Comparison of ENCODE assay signal across 2 cellular contexts in genomic region chr6:88166493-88166900, GRCh38.
TF ChIP-seq lines count a peak whose summit lies in the region.

No MANE protein-coding gene starts in this region.

TF ChIP-seq in GM12878, 131 proteins besides CTCF, POLR2A, EP300 and RAD21 (continues in another document):
- TF ChIP-seq EGR1 (IDR thresholded peaks at IDR 0.05; ENCODE audit: borderline replicate concordance in 1 of 2, low read depth in 2 of 2, low read length in 2 of 2) (peak in 1 of 2 experiments; percentile 68; a peak in 2 of 3 replicates), PAX5 (IDR thresholded peaks at IDR 0.05; ENCODE audit: borderline replicate concordance, low read depth, low read length) (no peak), NR2F1 (conservative IDR thresholded peaks at IDR 0.05) (peak; percentile 82), CUX1 (IDR thresholded peaks at IDR 0.05; ENCODE audit: insufficient replicate concordance, low read depth, low read length) (no peak), JUND (IDR thresholded peaks at IDR 0.05; ENCODE audit: low read depth, low read length) (no peak), CHD2 (IDR thresholded peaks at IDR 0.05; ENCODE audit: borderline replicate concordance, low read depth, low read length) (no peak), CEBPZ (IDR thresholded peaks at IDR 0.05; ENCODE audit: low read depth, low read length) (no peak), SMAD1 (IDR thresholded peaks at IDR 0.05; ENCODE audit: low read depth, partially characterized antibody) (no peak), ZNF217 (IDR thresholded peaks at IDR 0.05) (no peak), SRF (IDR thresholded peaks at IDR 0.05; ENCODE audit: low read depth in 2 of 2, low read length in 2 of 2) (no peak), KLF5 (IDR thresholded peaks at IDR 0.05; ENCODE audit: partially characterized antibody) (no peak), NFXL1 (IDR thresholded peaks at IDR 0.05; ENCODE audit: borderline replicate concordance) (no peak), BRCA1 (IDR thresholded peaks at IDR 0.05; ENCODE audit: low read depth, low read length) (no peak), SUZ12 (IDR thresholded peaks at IDR 0.05; ENCODE audit: unreplicated experiment) (no peak), ZNF384 (IDR thresholded peaks at IDR 0.05; ENCODE audit: borderline replicate concordance, low read depth, low read length) (no peak), FOXM1 (IDR thresholded peaks at IDR 0.05; ENCODE audit: low read depth, low read length) (no peak), NBN (IDR thresholded peaks at IDR 0.05) (peak; percentile 45), RFX5 (IDR thresholded peaks at IDR 0.05; ENCODE audit: low read depth, low read length) (no peak), NRF1 (conservative IDR thresholded peaks at IDR 0.05; ENCODE audit: low read depth, low read length) (no peak), MEF2B (IDR thresholded peaks at IDR 0.05; ENCODE audit: partially characterized antibody, poor library complexity, severe bottlenecking) (no peak), E2F4 (IDR thresholded peaks at IDR 0.05; ENCODE audit: low read depth, low read length) (no peak), ZNF274 (IDR thresholded peaks at IDR 0.05; ENCODE audit: insufficient read depth, insufficient read length) (no peak), HDGF (IDR thresholded peaks at IDR 0.05) (no peak), NR2C1 (IDR thresholded peaks at IDR 0.05) (peak; percentile 37; the same call in 1 of the 2 replicates), PML (IDR thresholded peaks at IDR 0.05; ENCODE audit: low read length) (no peak)

TF ChIP-seq in HepG2, 621 proteins besides CTCF, POLR2A, EP300 and RAD21 (continues in another document):
- TF ChIP-seq ZNF772 (CRISPR knock-in tag; IDR thresholded peaks at IDR 0.05) = no peak
- TF ChIP-seq ZBTB33 (CRISPR knock-in tag; IDR thresholded peaks at IDR 0.05) = no peak
- TF ChIP-seq ZFP91 (CRISPR knock-in tag; IDR thresholded peaks at IDR 0.05; ENCODE audit: borderline replicate concordance) = 0 out of 2 replicates have a peak, but pooled peaks have one; percentile 16
- no peak for TF ChIP-seq ZSCAN20 (CRISPR knock-in tag; IDR thresholded peaks at IDR 0.05; ENCODE audit: borderline replicate concordance)
- no peak for TF ChIP-seq SRY (CRISPR knock-in tag; IDR thresholded peaks at IDR 0.05)
- TF ChIP-seq CBX5 (CRISPR knock-in tag; IDR thresholded peaks at IDR 0.05; ENCODE audit: borderline replicate concordance) = no peak
- TF ChIP-seq KAT2B (IDR thresholded peaks at IDR 0.05; ENCODE audit: borderline replicate concordance, low read depth, low read length) = no peak
- no peak for TF ChIP-seq FOXC1 (CRISPR knock-in tag; IDR thresholded peaks at IDR 0.05; ENCODE audit: borderline replicate concordance)
- no peak for TF ChIP-seq HNRNPLL (IDR thresholded peaks at IDR 0.05; ENCODE audit: low read depth, low read length, poor library complexity, severe bottlenecking)
- no peak for TF ChIP-seq GATA4 (IDR thresholded peaks at IDR 0.05; ENCODE audit: borderline replicate concordance, low read depth)
- TF ChIP-seq XBP1 (CRISPR knock-in tag; IDR thresholded peaks at IDR 0.05) = no peak
- no peak for TF ChIP-seq MEIS2 (CRISPR knock-in tag; IDR thresholded peaks at IDR 0.05)
- TF ChIP-seq ZNF687 (CRISPR knock-in tag; IDR thresholded peaks at IDR 0.05) = peak; percentile 32
- TF ChIP-seq CHD4 (IDR thresholded peaks at IDR 0.05; ENCODE audit: borderline replicate concordance, low read length) = no peak
- TF ChIP-seq ARID3A (IDR thresholded peaks at IDR 0.05; ENCODE audit: low read depth, low read length) = no peak
- no peak for TF ChIP-seq MXI1 (IDR thresholded peaks at IDR 0.05; ENCODE audit: borderline replicate concordance, low read depth, low read length)
- TF ChIP-seq GZF1 (CRISPR knock-in tag; IDR thresholded peaks at IDR 0.05) = no peak
- no peak for TF ChIP-seq THAP8 (CRISPR knock-in tag; IDR thresholded peaks at IDR 0.05; ENCODE audit: borderline replicate concordance)
- peak; percentile 13; the same call in 1 of the 2 replicates for TF ChIP-seq RARA (CRISPR knock-in tag; IDR thresholded peaks at IDR 0.05)
- no peak for TF ChIP-seq CCDC6 (CRISPR knock-in tag; IDR thresholded peaks at IDR 0.05)
- no peak for TF ChIP-seq ZNF660 (CRISPR knock-in tag; IDR thresholded peaks at IDR 0.05; ENCODE audit: borderline replicate concordance, low read depth)
- no peak for TF ChIP-seq DDIT3 (CRISPR knock-in tag; IDR thresholded peaks at IDR 0.05)
- TF ChIP-seq KDM1A (CRISPR knock-in tag; IDR thresholded peaks at IDR 0.05) = no peak
- TF ChIP-seq RCOR2 (CRISPR knock-in tag; IDR thresholded peaks at IDR 0.05) = no peak
- 0 out of 2 replicates have a peak, but pooled peaks have one; percentile 24 for TF ChIP-seq TBX2 (CRISPR knock-in tag; IDR thresholded peaks at IDR 0.05; ENCODE audit: borderline replicate concordance)
- TF ChIP-seq ZNF496 (CRISPR knock-in tag; IDR thresholded peaks at IDR 0.05; ENCODE audit: insufficient replicate concordance) = no peak
- no peak for TF ChIP-seq IRF2 (CRISPR knock-in tag; IDR thresholded peaks at IDR 0.05)
- no peak for TF ChIP-seq ZMYM2 (CRISPR knock-in tag; IDR thresholded peaks at IDR 0.05)
- no peak for TF ChIP-seq PHF5A (CRISPR knock-in tag; IDR thresholded peaks at IDR 0.05; ENCODE audit: low read depth, unreplicated experiment)
- no peak for TF ChIP-seq RELA (CRISPR knock-in tag; IDR thresholded peaks at IDR 0.05)
- TF ChIP-seq BHLHE40 (IDR thresholded peaks at IDR 0.05; ENCODE audit: low read length) = no peak
- no peak for TF ChIP-seq TFAP4 (IDR thresholded peaks at IDR 0.05; ENCODE audit: borderline replicate concordance, low read depth)
- TF ChIP-seq MLLT10 (CRISPR knock-in tag; IDR thresholded peaks at IDR 0.05) = no peak
- TF ChIP-seq CBX2 (IDR thresholded peaks at IDR 0.05; ENCODE audit: low read depth, low read length) = no peak
- no peak for TF ChIP-seq CBX2 (CRISPR knock-in tag; IDR thresholded peaks at IDR 0.05; ENCODE audit: low read depth)
- no peak for TF ChIP-seq ZNF484 (CRISPR knock-in tag; IDR thresholded peaks at IDR 0.05; ENCODE audit: borderline replicate concordance, low read depth)
- no peak for TF ChIP-seq E2F2 (CRISPR knock-in tag; IDR thresholded peaks at IDR 0.05; ENCODE audit: borderline replicate concordance)
- peak; percentile 25; the same call in 1 of the 2 replicates for TF ChIP-seq EZH2 (conservative IDR thresholded peaks at IDR 0.05; ENCODE audit: low read depth, low read length)
- no peak for TF ChIP-seq NFKB2 (CRISPR knock-in tag; IDR thresholded peaks at IDR 0.05; ENCODE audit: borderline replicate concordance)
- TF ChIP-seq MXD1 (CRISPR knock-in tag; IDR thresholded peaks at IDR 0.05) = 0 out of 2 replicates have a peak, but pooled peaks have one; percentile 30
- no peak for TF ChIP-seq MAZ (IDR thresholded peaks at IDR 0.05; ENCODE audit: borderline replicate concordance, low read depth, low read length)
- 0 out of 2 replicates have a peak, but pooled peaks have one; percentile 32 for TF ChIP-seq MAZ (CRISPR knock-in tag; IDR thresholded peaks at IDR 0.05; ENCODE audit: low read depth)
- no peak for TF ChIP-seq MED1 (CRISPR knock-in tag; IDR thresholded peaks at IDR 0.05)
- TF ChIP-seq ZNF230 (CRISPR knock-in tag; IDR thresholded peaks at IDR 0.05) = no peak
- TF ChIP-seq TEF (CRISPR knock-in tag; IDR thresholded peaks at IDR 0.05) = no peak
